1 cellular context compared by ENCODE assay signal in the genomic region with DNA sequence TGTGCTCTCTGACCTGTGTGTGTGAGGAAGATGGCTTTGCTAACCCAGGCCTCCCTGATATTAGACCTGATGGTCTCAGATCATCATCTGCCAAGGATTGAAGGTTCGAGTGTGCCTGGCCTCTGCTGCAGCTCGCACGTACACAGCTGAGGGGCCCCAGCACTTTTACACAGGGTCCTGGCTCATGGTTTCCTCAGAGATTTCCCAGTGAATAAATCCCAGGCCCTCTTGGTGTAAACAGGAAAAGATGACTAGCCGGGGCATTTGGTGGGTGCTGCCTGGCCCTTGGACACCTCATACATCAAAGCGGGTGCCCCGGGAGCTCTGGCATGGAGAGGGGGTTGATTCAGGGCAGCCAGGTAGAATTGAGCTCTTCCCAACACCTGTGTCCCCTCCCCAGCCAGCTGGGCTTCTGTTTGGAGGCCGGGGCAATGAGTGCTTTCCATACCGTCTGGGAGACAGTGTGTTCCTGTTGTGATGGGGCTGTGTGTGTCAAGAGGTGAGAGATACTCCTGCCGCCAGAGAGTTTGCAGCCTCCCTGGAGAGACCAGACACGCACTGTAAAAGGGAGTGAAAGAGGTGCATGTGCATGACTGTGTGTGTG.
TF ChIP-seq lines count a peak whose summit lies in the region.

No MANE protein-coding gene starts in this region.

TF ChIP-seq in endothelial cell of umbilical vein, 7 proteins besides CTCF, POLR2A, EP300 and RAD21 (continued from another document):
- TF ChIP-seq, protein P1, sequence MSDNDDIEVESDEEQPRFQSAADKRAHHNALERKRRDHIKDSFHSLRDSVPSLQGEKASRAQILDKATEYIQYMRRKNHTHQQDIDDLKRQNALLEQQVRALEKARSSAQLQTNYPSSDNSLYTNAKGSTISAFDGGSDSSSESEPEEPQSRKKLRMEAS (IDR thresholded peaks at IDR 0.05; ENCODE audit: insufficient read depth, insufficient read length): no peak
- TF ChIP-seq GATA2 (IDR thresholded peaks at IDR 0.05; ENCODE audit: insufficient read depth, insufficient read length, low read depth, low read length) (no peak), JUN (IDR thresholded peaks at IDR 0.05; ENCODE audit: borderline replicate concordance, insufficient read depth, insufficient read length, low read depth) (no peak), FOS (IDR thresholded peaks at IDR 0.05; ENCODE audit: borderline replicate concordance, insufficient read depth, low read length) (no peak), EZH2 (IDR thresholded peaks at IDR 0.05; ENCODE audit: borderline replicate concordance, low read depth, low read length, severe bottlenecking) (no peak)
TF ChIP-seq in endothelial cell of umbilical vein: peak in this region for 0.
